1 cellular context compared by ENCODE assay signal in genomic region chr2:120465701-120465988, GRCh38.
A peak's percentile ranks its signal among the peaks of the same experiment; 100 is the strongest.
TF ChIP-seq lines count a peak whose summit lies in the region.

No MANE protein-coding gene starts in this region.

TF ChIP-seq in HepG2, 621 proteins besides CTCF, POLR2A, EP300 and RAD21 (continued from another document):
- TF ChIP-seq ZNF737 (CRISPR knock-in tag; IDR thresholded peaks at IDR 0.05; ENCODE audit: borderline replicate concordance): no peak
- TF ChIP-seq HNF1A (IDR thresholded peaks at IDR 0.05; ENCODE audit: low read depth): no peak
- no peak for TF ChIP-seq HNF1A (CRISPR knock-in tag; IDR thresholded peaks at IDR 0.05; ENCODE audit: borderline replicate concordance)
- TF ChIP-seq FOXO4 (CRISPR knock-in tag; conservative IDR thresholded peaks at IDR 0.05): 0 out of 2 replicates have a peak, but pooled peaks have one; percentile 84
- TF ChIP-seq ZNF580 (CRISPR knock-in tag; IDR thresholded peaks at IDR 0.05; ENCODE audit: borderline replicate concordance, low read depth): no peak
- TF ChIP-seq HNF1B (CRISPR knock-in tag; IDR thresholded peaks at IDR 0.05): no peak
- no peak for TF ChIP-seq ZNF451 (CRISPR knock-in tag; IDR thresholded peaks at IDR 0.05)
- no peak for TF ChIP-seq ATF5 (CRISPR knock-in tag; IDR thresholded peaks at IDR 0.05; ENCODE audit: low read depth)
- TF ChIP-seq PHF8 (CRISPR knock-in tag; IDR thresholded peaks at IDR 0.05): peak; percentile 62; the same call in 1 of the 2 replicates
- TF ChIP-seq BHLHE40 (IDR thresholded peaks at IDR 0.05; ENCODE audit: low read length): no peak
- no peak for TF ChIP-seq SOX5 (CRISPR knock-in tag; IDR thresholded peaks at IDR 0.05; ENCODE audit: borderline replicate concordance)
- no peak for TF ChIP-seq ZSCAN22 (CRISPR knock-in tag; IDR thresholded peaks at IDR 0.05)
- no peak for TF ChIP-seq EHMT2 (IDR thresholded peaks at IDR 0.05; ENCODE audit: borderline replicate concordance, low read depth, low read length)
- TF ChIP-seq HNF4G (IDR thresholded peaks at IDR 0.05; ENCODE audit: borderline replicate concordance, low read depth, low read length): no peak
- no peak for TF ChIP-seq HNF4G (CRISPR knock-in tag; IDR thresholded peaks at IDR 0.05; ENCODE audit: borderline replicate concordance, low read depth)
- TF ChIP-seq TERF1 (CRISPR knock-in tag; IDR thresholded peaks at IDR 0.05): no peak
- TF ChIP-seq ZSCAN5A (CRISPR knock-in tag; IDR thresholded peaks at IDR 0.05; ENCODE audit: borderline replicate concordance): no peak
- TF ChIP-seq ZFP1 (CRISPR knock-in tag; IDR thresholded peaks at IDR 0.05): no peak
- no peak for TF ChIP-seq ZNF160 (CRISPR knock-in tag; IDR thresholded peaks at IDR 0.05)
- no peak for TF ChIP-seq ZNF501 (CRISPR knock-in tag; IDR thresholded peaks at IDR 0.05)
- TF ChIP-seq RELA (CRISPR knock-in tag; IDR thresholded peaks at IDR 0.05): no peak
- no peak for TF ChIP-seq ZZZ3 (CRISPR knock-in tag; IDR thresholded peaks at IDR 0.05; ENCODE audit: borderline replicate concordance)
- TF ChIP-seq ZNF598 (CRISPR knock-in tag; IDR thresholded peaks at IDR 0.05; ENCODE audit: borderline replicate concordance): no peak; the same call in 1 of the 2 replicates
- TF ChIP-seq ZSCAN12 (CRISPR knock-in tag; IDR thresholded peaks at IDR 0.05): no peak
- TF ChIP-seq REXO4 (CRISPR knock-in tag; IDR thresholded peaks at IDR 0.05; ENCODE audit: borderline replicate concordance): no peak
- TF ChIP-seq ZNF33A (CRISPR knock-in tag; IDR thresholded peaks at IDR 0.05; ENCODE audit: borderline replicate concordance): 0 out of 2 replicates have a peak, but pooled peaks have one; percentile 12
